In genomic region chr4:112523764-112524505, GRCh38 we compare ENCODE assay signal across 8 cellular contexts. TPM values are rescaled to one million over a fixed set of nuclear protein-coding genes. Genes with fewer than 3 reads are reported as not detected.
DNase-seq lines count a peak whose midpoint lies in the region; ATAC-seq, FAIRE-seq and TF ChIP-seq lines count a peak whose summit lies in the region.

No MANE protein-coding gene starts in this region.

- no peaks in the 10 kb centered on the region for H4K20me1 ChIP-seq in H9 (ENCODE audit: control insufficient read depth, insufficient read depth, insufficient read length)
- no peaks in the 10 kb centered on the region for H4K20me1 ChIP-seq in Loucy (ENCODE audit: insufficient read depth, low read length, poor library complexity, severe bottlenecking)
- H4K20me1 ChIP-seq in K562 (replicated peaks; ENCODE audit: control insufficient read depth, insufficient read depth, low read length): no peaks in the 10 kb centered on the region

- H3K4me1 Mint-ChIP-seq in H9: peaks cover 43 to 53% of the 10 kb centered on the region in 2 experiments

- peak; percentile 79 to 83 for TF ChIP-seq RAD21 in K562 (CRISPR knock-in tag; conservative IDR thresholded peaks at IDR 0.05 in 1 of 2, IDR thresholded peaks at IDR 0.05 in 1 of 2)

- H3K27me3 ChIP-seq in H9 (ENCODE audit: insufficient read depth, low read length): peaks cover 41% of the 10 kb centered on the region
- H3K27me3 ChIP-seq in Loucy (ENCODE audit: insufficient read depth, low read length, poor library complexity, severe bottlenecking): no peaks in the 10 kb centered on the region
- H3K27me3 ChIP-seq in K562 (ENCODE audit: control insufficient read depth in 2 of 2, insufficient read depth in 2 of 2, low read length in 2 of 2): peaks cover 26 to 34% of the 10 kb centered on the region in 2 experiments

- peak overlapping the region; percentile 70 for H3K4me2 ChIP-seq in H9 (ENCODE audit: insufficient read depth, insufficient read length, low read length)
- no peak overlapping the region for H3K4me2 ChIP-seq in Loucy (ENCODE audit: low read depth, low read length, poor library complexity, severe bottlenecking)
- H3K4me2 ChIP-seq in K562 (ENCODE audit: insufficient read depth, low read length): peak overlapping the region; percentile 84

- H3K27ac ChIP-seq in H9 (ENCODE audit: insufficient read length, low read depth, low read length) (no peak overlapping the region), K562 (ENCODE audit: extremely low read depth, low read depth, low read length) (no peak overlapping the region)

- no peak overlapping the region for H3K23ac ChIP-seq in H9 (ENCODE audit: insufficient read length, low read depth, low read length)

- no peak for TF ChIP-seq EP300 in K562 (IDR thresholded peaks at IDR 0.05; ENCODE audit: low read length)

- H4K5ac ChIP-seq in H9 (ENCODE audit: insufficient read length, low read depth, low read length): no peak overlapping the region

- in situ Hi-C loops in K562 (cut with MboI): loop anchor here (10.0 kb wide), 2 partner anchors 241 to 419 kb away; no protein-coding TSS in a partner anchor

- no peak overlapping the region for H2BK20ac ChIP-seq in H9 (ENCODE audit: low read depth, low read length, poor library complexity, severe bottlenecking)

- no peak overlapping the region for H3K4ac ChIP-seq in H9 (ENCODE audit: low read depth, low read length)

- DNase-seq in GM12864 (ENCODE audit: low read depth): peak; percentile 72
- DNase-seq in H9: peak; percentile 95
- peak; percentile 70 for DNase-seq in T-helper 9 cell
- DNase-seq in K562 (ENCODE audit: extremely low read depth in 1 of 4, low spot score in 3 of 4): peak; percentile 73 to 80 (median 77)
- peak; percentile 88 for DNase-seq in left kidney (ENCODE audit: low read depth, low spot score)
- DNase-seq in stimulated activated CD4-positive, alpha-beta T cell treated with anti-CD3 and anti-CD28 coated beads, TNF-alpha, amount 100 ng/mL, for 1 hour (ENCODE audit: low read depth in 3 of 3, low spot score in 1 of 3): peak; percentile 29 to 68 (median 51)
- DNase-seq in mucosa of gallbladder (ENCODE audit: low spot score): no peak

- WGBS in H9 (ENCODE audit: extremely low coverage, insufficient read length, low lambda C conversion rate): no CpG with 5 or more reads among the region's 46 CpGs
- under 1% methylated on average over 40 of the region's 46 CpGs for WGBS in K562 (ENCODE audit: insufficient coverage, low coverage, missing lambda C conversion rate)

- no TSS peak for BruUV-seq in K562 (replicated peaks; lab: Mats Ljungman, UMichigan)

- H3K9me3 Mint-ChIP-seq in H9: no peaks in the 10 kb centered on the region; a peak in 1 of 5 replicates

- no peak overlapping the region for H3K56ac ChIP-seq in H9 (ENCODE audit: insufficient read length, low read depth, low read length)

- peak; percentile 94 for ATAC-seq in K562

- CTCF ChIA-PET in K562 (lab: Yijun Ruan, JAX; ENCODE audit: low intra/inter-chr PET ratio): interaction anchor here (1.4 to 2.5 kb wide), 4 partner anchors 196 to 461 kb away, joined by 3 to 9 read pairs (median 8); no protein-coding TSS in a partner anchor

- H3K23me2 ChIP-seq in H9 (ENCODE audit: insufficient read length, low read depth, low read length, poor library complexity, severe bottlenecking): peaks cover 17% of the 10 kb centered on the region

- H2AK5ac ChIP-seq in H9 (ENCODE audit: insufficient read length, low read length): no peak overlapping the region

- TF ChIP-seq CTCF in GM12864 (IDR thresholded peaks at IDR 0.05; ENCODE audit: low read depth, low read length, missing control alignments) (peak; percentile 79), H9 (conservative IDR thresholded peaks at IDR 0.05) (peak; percentile 99), Loucy (conservative IDR thresholded peaks at IDR 0.05; ENCODE audit: low read length) (peak; percentile 47), K562 (IDR thresholded peaks at IDR 0.05 in 2 of 3, conservative IDR thresholded peaks at IDR 0.05 in 1 of 3; ENCODE audit: insufficient read depth in 2 of 3, low read depth in 1 of 3, low read length in 3 of 3) (peak; percentile 81 to 96 (median 87))

- H3K4me3 Mint-ChIP-seq in H9: peak overlapping the region; percentile 58 to 83

- no peaks in the 10 kb centered on the region for H3F3A ChIP-seq in Loucy (ENCODE audit: low read depth)

- TF ChIP-seq POLR2A in K562 (conservative IDR thresholded peaks at IDR 0.05): no peak

- H3K9ac ChIP-seq in H9 (ENCODE audit: extremely low read depth, insufficient read length, low read length) (no peak overlapping the region), Loucy (ENCODE audit: low read depth, low read length, poor library complexity, severe bottlenecking) (no peak overlapping the region), K562 (ENCODE audit: insufficient read depth in 1 of 2, low read depth in 2 of 2, low read length in 2 of 2) (peak overlapping the region in 1 of 2 experiments; percentile 85; a peak in 2 of 4 replicates)

- H3K36me3 Mint-ChIP-seq in H9 (ENCODE audit: insufficient read depth in 1 of 3, low read depth in 3 of 3): no peaks in the 10 kb centered on the region

- no peaks in the 10 kb centered on the region for H3K9me2 ChIP-seq in Loucy (replicated peaks; ENCODE audit: low read depth, low read length)

- no peak overlapping the region for H2BK120ac ChIP-seq in H9 (ENCODE audit: low read depth, low read length, poor library complexity, severe bottlenecking)

- H3K18ac ChIP-seq in H9 (ENCODE audit: insufficient read length, low read depth, low read length): no peak overlapping the region

- no peak overlapping the region for H3T11ph ChIP-seq in H9 (ENCODE audit: low read length)

- no peaks in the 10 kb centered on the region for H3K79me1 ChIP-seq in H9 (ENCODE audit: insufficient read depth, low read depth, low read length, poor library complexity, severe bottlenecking)

- H2AFZ ChIP-seq in H9 (ENCODE audit: low read length) (no peak overlapping the region), Loucy (ENCODE audit: low read length) (no peak overlapping the region), K562 (ENCODE audit: low read depth, low read length) (peak overlapping the region; percentile 89)

- no peak overlapping the region for H3K14ac ChIP-seq in H9 (ENCODE audit: insufficient read depth, low read length)

- H3K36me3 ChIP-seq in Loucy (ENCODE audit: insufficient read depth, low read length) (no peaks in the 10 kb centered on the region), K562 (ENCODE audit: control insufficient read depth, insufficient read depth, low read length) (no peaks in the 10 kb centered on the region)

- H3K4me1 ChIP-seq in H9 (ENCODE audit: insufficient read depth, low read length): no peaks in the 10 kb centered on the region; the same call in 1 of the 2 replicates
- H3K4me1 ChIP-seq in Loucy (ENCODE audit: insufficient read depth, low read length, poor library complexity, severe bottlenecking): no peaks in the 10 kb centered on the region
- peaks cover 0 to 12% of the 10 kb centered on the region in 2 experiments; a peak in 3 of 5 replicates for H3K4me1 ChIP-seq in K562 (replicated peaks in 1 of 2; ENCODE audit: control insufficient read depth in 2 of 2, insufficient read depth in 2 of 2, low read length in 2 of 2)

- POLR2A ChIA-PET in K562 (lab: Yijun Ruan, JAX): no interaction called here

- H3K79me2 ChIP-seq in H9 (ENCODE audit: insufficient read depth, low read length) (no peaks in the 10 kb centered on the region), Loucy (ENCODE audit: insufficient read depth, low read length) (no peaks in the 10 kb centered on the region), K562 (ENCODE audit: control insufficient read depth, insufficient read depth, low read length) (no peaks in the 10 kb centered on the region)

- H2BK5ac ChIP-seq in H9 (ENCODE audit: insufficient read length, low read length): no peak overlapping the region

- H2BK12ac ChIP-seq in H9 (ENCODE audit: insufficient read length, low read depth, low read length): no peak overlapping the region

- intact Hi-C loops in K562 (cut with micrococcal nuclease): loop anchor here (1.0 to 5.0 kb wide), 7 partner anchors 80 to 447 kb away; no protein-coding TSS in a partner anchor

- no peaks in the 10 kb centered on the region for H3K9me1 ChIP-seq in K562 (ENCODE audit: control insufficient read depth, insufficient read depth, low read length)

- no peak overlapping the region for H2BK15ac ChIP-seq in H9 (ENCODE audit: low read depth, low read length)

- H3K27me3 Mint-ChIP-seq in H9 (ENCODE audit: low read depth): peaks cover 92% of the 10 kb centered on the region

- no peaks in the 10 kb centered on the region for H3K9me3 ChIP-seq in H9 (ENCODE audit: control insufficient read depth, low read depth, low read length)
- H3K9me3 ChIP-seq in Loucy (ENCODE audit: insufficient read depth, low read depth, low read length): no peaks in the 10 kb centered on the region
- no peaks in the 10 kb centered on the region for H3K9me3 ChIP-seq in K562 (replicated peaks; ENCODE audit: control insufficient read depth, insufficient read depth, low read depth, low read length)

- no peak overlapping the region for H4K8ac ChIP-seq in H9 (replicated peaks; ENCODE audit: insufficient read length, low read depth, low read length)

- no peak overlapping the region for H3K27ac Mint-ChIP-seq in H9

- H3K4me3 ChIP-seq in GM12864 (ENCODE audit: low read depth, low read length): peak overlapping the region; percentile 57
- H3K4me3 ChIP-seq in Loucy (ENCODE audit: low read length, poor library complexity, severe bottlenecking): no peak overlapping the region
- H3K4me3 ChIP-seq in K562: peak overlapping the region; percentile 35

- no peak overlapping the region for H4K91ac ChIP-seq in H9 (ENCODE audit: insufficient read length, low read depth, low read length)

- peak; percentile 73 for FAIRE-seq in K562 (lab: Jason Lieb, UNC)

RNA-seq across cellular contexts. Expression of gene NEUROG2, which starts 8.0 kb away (rescaled TPM):
- total RNA-seq in H9 (2021) (not detected in 2 replicates), K562 (2014; rRNA removed) (not detected in 2 replicates), K562 (2014; rRNA removed; fragmentation: Illumina TruSeq; extraction: Trizol) (not detected in 2 replicates), K562 (2015; rRNA removed; fragmentation: Illumina TruSeq; extraction: Trizol) (not detected in 2 replicates), K562 (2021) (0.07 TPM in 1 of 2 replicates, not detected in the other), mucosa of gallbladder (not detected)
- total RNA-seq in K562 (2011; cell fraction: chromatin; rRNA removed; ENCODE audit: low replicate concordance): not detected in 2 replicates
- not detected in 2 replicates for total RNA-seq in K562 (2011; cell fraction: nucleolus; rRNA removed)
- not detected in 2 replicates for total RNA-seq in K562 (2011; cell fraction: nucleoplasm; rRNA removed)
- polyA plus RNA-seq in K562 (2011; rRNA removed) (0.04 TPM in 1 of 2 replicates, not detected in the other), K562 (2014; fragmentation: Illumina TruSeq; extraction: Trizol) (not detected in 2 replicates), K562 (2014; fragmentation: Nextera tagmentation; extraction: Ambion mirVana) (not detected), K562 (2014; rRNA removed) (0.04 and 0.07 TPM in 2 replicates)
- 0.06 and 0.10 TPM in 2 replicates for polyA plus RNA-seq in K562 (2011; cell fraction: cytosol; rRNA removed)
- polyA plus RNA-seq in K562 (2011; cell fraction: nucleus; rRNA removed): 0.07 and 0.10 TPM in 2 replicates
- polyA plus RNA-seq in K562 (2012): 0.03 TPM in 1 of 2 replicates, not detected in the other
- polyA minus RNA-seq in K562 (2011; rRNA and poly(A)+ RNA removed): not detected in 2 replicates
- not detected in 2 replicates for polyA minus RNA-seq in K562 (2011; cell fraction: cytosol; rRNA and poly(A)+ RNA removed)
- polyA minus RNA-seq in K562 (2011; cell fraction: nucleus; rRNA and poly(A)+ RNA removed): not detected in 2 replicates

Comparison
In these comparisons a context has a peak if more than half of its experiments do, and no peak if none do; other contexts are left out.
1. CTCF ChIP-seq: peak in every context shown above with its lines; median percentile 99 in H9; 87 in K562; 79 in GM12864; 47 in Loucy.